8 cellular contexts compared by ENCODE assay signal in genomic region chr14:61326847-61327246, GRCh38. TPM values are rescaled to one million over a fixed set of nuclear protein-coding genes. Genes with fewer than 3 reads are reported as not detected.
DNase-seq lines count a peak whose midpoint lies in the region; ATAC-seq and TF ChIP-seq lines count a peak whose summit lies in the region.

No MANE protein-coding gene starts in this region.

- no peak overlapping the region for H3K9ac ChIP-seq in GM23248

- no peak overlapping the region for H3K27ac ChIP-seq in GM23248

- H3K4me1 ChIP-seq in GM23248 (ENCODE audit: insufficient read depth): no peaks in the 10 kb centered on the region

- no peak for TF ChIP-seq POLR2A in erythroblast (IDR thresholded peaks at IDR 0.05; ENCODE audit: low read length)

- no peak for ATAC-seq in T-helper 17 cell
- no peak for ATAC-seq in HG03442 (IDR thresholded peaks at IDR 0.05; ENCODE audit: unreplicated experiment)

- no peaks in the 10 kb centered on the region for H3K36me3 ChIP-seq in GM23248 (ENCODE audit: low read depth)

- H3K27me3 Mint-ChIP-seq in T-helper 17 cell: no peaks in the 10 kb centered on the region

- no peak overlapping the region for H3K4me2 ChIP-seq in GM23248 (ENCODE audit: unreplicated experiment)

- in situ Hi-C loops in GM23248 (cut with MboI): no loop called here

- H3K4me3 ChIP-seq in GM23248: no peak overlapping the region

- peaks cover 15% of the 10 kb centered on the region for H3K36me3 Mint-ChIP-seq in T-helper 17 cell (ENCODE audit: low read depth)

- peaks cover 32% of the 10 kb centered on the region for H3K27me3 ChIP-seq in GM23248 (replicated peaks; ENCODE audit: insufficient read depth)

- peak overlapping the region; percentile 95 for H3K4me3 Mint-ChIP-seq in T-helper 17 cell

- no peak overlapping the region for H2AFZ ChIP-seq in GM23248

- DNase-seq in GM23248 (peak; percentile 3), T-helper 17 cell (no peak), glomerular endothelial cell (ENCODE audit: extremely low read depth, low read depth, low spot score) (peak; percentile 84), pulmonary artery endothelial cell (ENCODE audit: low read depth, low spot score) (peak; percentile 94), erythroblast (lab: John Stamatoyannopoulos, UW) (no peak), middle frontal gyrus (ENCODE audit: extremely low spot score, low spot score) (no peak), epidermal melanocyte (ENCODE audit: insufficient read length, low spot score) (no peak)

- H3F3A ChIP-seq in GM23248 (ENCODE audit: insufficient read depth): no peaks in the 10 kb centered on the region

- H3K4me1 Mint-ChIP-seq in T-helper 17 cell: peaks cover 58% of the 10 kb centered on the region

- H3K27ac Mint-ChIP-seq in T-helper 17 cell: peak overlapping the region; percentile 100

- no peaks in the 10 kb centered on the region for H3K9me3 ChIP-seq in GM23248 (ENCODE audit: low read depth)
- H3K9me3 ChIP-seq in T-helper 17 cell (ENCODE audit: control insufficient read depth, low read length, poor library complexity, severe bottlenecking): no peaks in the 10 kb centered on the region

- no peaks in the 10 kb centered on the region for H4K20me1 ChIP-seq in GM23248 (ENCODE audit: insufficient read depth)

- H3K79me2 ChIP-seq in GM23248 (ENCODE audit: insufficient read depth): no peaks in the 10 kb centered on the region

- 8 to 11% methylated on average over 4 of the region's 4 CpGs for WGBS in GM23248 (ENCODE audit: low coverage in 1 of 2, low lambda C conversion rate in 2 of 2, missing lambda C conversion rate in 2 of 2), 2 experiments

- no peaks in the 10 kb centered on the region for H3K9me2 ChIP-seq in GM23248 (ENCODE audit: insufficient read depth)

RNA-seq across cellular contexts. Expression of gene PRKCH, which starts 5.5 kb away (rescaled TPM):
- 2.7 and 3.5 TPM in 2 replicates for total RNA-seq in GM23248 (2014; rRNA removed; shearing (Covaris generic))
- 2.4 and 2.9 TPM in 2 replicates for polyA plus RNA-seq in GM23248 (2016; fragmentation: Nextera tagmentation; extraction: Ambion mirVana)
- 100 to 1,000 TPM; 328 to 342 TPM for total RNA-seq in T-helper 17 cell
- total RNA-seq in glomerular endothelial cell: 117 and 147 TPM in 2 replicates
- 282 and 283 TPM in 2 replicates for total RNA-seq in pulmonary artery endothelial cell

RNA-seq across cellular contexts. Expression of gene TMEM30B, which starts 45.7 kb away (rescaled TPM):
- total RNA-seq in GM23248 (2014; rRNA removed; shearing (Covaris generic)): 1.3 and 1.7 TPM in 2 replicates
- polyA plus RNA-seq in GM23248 (2016; fragmentation: Nextera tagmentation; extraction: Ambion mirVana): 0.29 and 0.35 TPM in 2 replicates
- total RNA-seq in T-helper 17 cell (1 to 10 TPM; 3.5 to 4.1 TPM), glomerular endothelial cell (0.12 and 0.34 TPM in 2 replicates), pulmonary artery endothelial cell (0.13 and 0.25 TPM in 2 replicates)

Comparison
In these comparisons a context has a peak if more than half of its experiments do, and no peak if none do; other contexts are left out.
1. DNase-seq: peak in GM23248 (single experiment), glomerular endothelial cell (single experiment) and pulmonary artery endothelial cell (single experiment); none in T-helper 17 cell (0 of 3), erythroblast (0 of 2), middle frontal gyrus (single experiment) and epidermal melanocyte (single experiment).
2. RNA of gene PRKCH, which starts 5.5 kb away (total RNA-seq): 328 to 342 TPM in T-helper 17 cell, 282 to 283 TPM in pulmonary artery endothelial cell and 117 to 147 TPM in glomerular endothelial cell; 2.7 to 3.5 TPM in GM23248; every median in the first group is over 10 times any median in the second.